2 cellular contexts compared by ENCODE assay signal in the genomic region with DNA sequence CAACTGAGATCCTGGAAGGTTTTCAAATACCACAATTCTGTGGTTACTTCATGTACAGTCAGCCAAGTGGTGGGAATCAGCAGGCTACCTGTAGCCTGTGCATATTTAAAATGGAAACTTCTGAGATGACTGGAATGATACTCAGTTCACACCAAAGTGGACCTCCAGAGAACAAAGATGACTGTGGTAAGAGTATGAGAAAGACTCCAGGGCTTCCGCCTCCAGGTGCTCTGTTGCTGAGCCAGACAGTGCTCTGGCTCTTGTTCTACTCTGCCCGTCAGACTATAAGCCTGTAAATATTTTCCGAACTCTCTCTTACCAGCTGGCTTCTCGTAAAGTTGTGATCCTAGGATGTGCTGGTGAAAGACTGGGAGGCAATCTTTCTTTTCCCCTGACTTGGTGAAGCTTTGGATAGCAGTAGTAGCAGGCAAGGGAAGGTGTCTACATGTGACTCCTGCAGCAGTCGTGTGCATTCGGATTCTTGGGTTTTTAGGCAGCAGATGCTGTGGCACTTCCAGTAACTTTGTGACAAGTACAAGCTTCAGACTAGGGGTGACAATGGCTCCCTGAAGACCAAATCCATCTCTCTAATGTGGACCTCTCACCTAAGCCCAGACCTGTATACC.
TF ChIP-seq lines count a peak whose summit lies in the region.

No MANE protein-coding gene starts in this region.

TF ChIP-seq in SK-N-SH treated with all-trans-retinoic acid at 6 μM for 48 hours, 23 proteins besides CTCF, POLR2A, EP300 and RAD21 (continued from another document):
- TF ChIP-seq OSR1 (CRISPR knock-in tag; IDR thresholded peaks at IDR 0.05) (no peak), BACH2 (CRISPR knock-in tag; IDR thresholded peaks at IDR 0.05; ENCODE audit: borderline replicate concordance) (no peak)
TF ChIP-seq in SK-N-SH treated with all-trans-retinoic acid at 6 μM for 48 hours: peak in this region for 0.

TF ChIP-seq in SK-N-SH, 30 proteins besides CTCF, POLR2A, EP300 and RAD21 (continued from another document):
- TF ChIP-seq TCF12 (IDR thresholded peaks at IDR 0.05): no peak
